In the genomic region with DNA sequence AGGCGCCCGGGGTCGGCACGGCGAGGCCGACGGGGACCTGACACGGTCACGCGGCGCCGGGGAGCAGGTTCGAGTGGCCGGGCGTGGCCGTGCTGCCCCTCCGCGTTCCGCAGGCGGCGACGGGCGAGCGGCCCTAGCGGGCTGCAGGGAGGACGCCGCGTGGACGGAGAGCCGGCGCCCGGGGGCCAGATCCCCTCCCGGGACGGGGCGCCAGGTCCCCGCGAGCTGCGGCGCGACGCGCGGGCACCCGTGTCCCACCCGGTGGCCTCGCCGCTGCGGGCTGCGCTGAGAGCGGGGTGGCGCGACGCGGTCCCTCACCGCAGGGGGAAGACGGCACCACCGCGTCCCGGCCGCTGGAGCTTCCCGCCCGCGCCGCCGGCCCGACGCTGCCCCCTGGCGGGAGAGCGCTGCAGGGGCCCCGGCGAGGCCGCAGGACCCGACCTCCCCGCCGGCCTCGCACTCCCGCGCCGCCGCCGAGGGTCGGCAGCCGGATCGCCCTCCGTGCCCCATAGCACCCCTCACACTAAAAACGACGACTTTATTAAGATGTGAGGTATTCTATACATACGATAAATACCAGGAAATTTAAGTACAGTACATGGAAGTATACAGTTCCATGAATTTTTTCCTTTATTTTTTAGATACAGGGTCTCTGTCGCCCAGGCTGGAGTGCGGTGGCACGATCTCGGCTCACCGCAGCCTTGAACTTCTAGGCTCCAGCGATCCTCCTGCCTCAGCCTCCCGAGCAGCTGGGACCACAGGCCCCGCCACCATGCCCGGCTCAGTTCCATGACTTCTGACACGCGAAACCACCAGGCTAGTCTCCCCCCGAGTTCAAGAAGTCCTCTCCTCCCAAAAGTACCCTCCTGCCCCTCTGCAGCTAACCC, we compare ENCODE assay signal across 1 cellular context.
TF ChIP-seq lines count a peak whose summit lies in the region.

No MANE protein-coding gene starts in this region.

TF ChIP-seq in GM12878, 131 proteins besides CTCF, POLR2A, EP300 and RAD21:
- peak; percentile 53 for TF ChIP-seq ZSCAN29 (IDR thresholded peaks at IDR 0.05)
- TF ChIP-seq BCLAF1 (IDR thresholded peaks at IDR 0.05) = 0 out of 2 replicates have a peak, but pooled peaks have one; percentile 3
- TF ChIP-seq RUNX3 (IDR thresholded peaks at IDR 0.05; ENCODE audit: low read length) = peak; percentile 42; the same call in 1 of the 2 replicates
- 0 out of 4 replicates have a peak, but pooled peaks of 1 of the 2 experiments have one; percentile 19 for TF ChIP-seq SRF (IDR thresholded peaks at IDR 0.05; ENCODE audit: low read depth in 2 of 2, low read length in 2 of 2)
- peak; percentile 60; the same call in 1 of the 2 replicates for TF ChIP-seq NFXL1 (IDR thresholded peaks at IDR 0.05; ENCODE audit: borderline replicate concordance)
- TF ChIP-seq MXI1 (IDR thresholded peaks at IDR 0.05; ENCODE audit: low read depth, low read length) = peak; percentile 30
- 0 out of 2 replicates have a peak, but pooled peaks have one; percentile 47 for TF ChIP-seq ZNF217 (IDR thresholded peaks at IDR 0.05)
- peak; percentile 78; the same call in 1 of the 2 replicates for TF ChIP-seq ZNF592 (IDR thresholded peaks at IDR 0.05)
- TF ChIP-seq, protein P1, sequence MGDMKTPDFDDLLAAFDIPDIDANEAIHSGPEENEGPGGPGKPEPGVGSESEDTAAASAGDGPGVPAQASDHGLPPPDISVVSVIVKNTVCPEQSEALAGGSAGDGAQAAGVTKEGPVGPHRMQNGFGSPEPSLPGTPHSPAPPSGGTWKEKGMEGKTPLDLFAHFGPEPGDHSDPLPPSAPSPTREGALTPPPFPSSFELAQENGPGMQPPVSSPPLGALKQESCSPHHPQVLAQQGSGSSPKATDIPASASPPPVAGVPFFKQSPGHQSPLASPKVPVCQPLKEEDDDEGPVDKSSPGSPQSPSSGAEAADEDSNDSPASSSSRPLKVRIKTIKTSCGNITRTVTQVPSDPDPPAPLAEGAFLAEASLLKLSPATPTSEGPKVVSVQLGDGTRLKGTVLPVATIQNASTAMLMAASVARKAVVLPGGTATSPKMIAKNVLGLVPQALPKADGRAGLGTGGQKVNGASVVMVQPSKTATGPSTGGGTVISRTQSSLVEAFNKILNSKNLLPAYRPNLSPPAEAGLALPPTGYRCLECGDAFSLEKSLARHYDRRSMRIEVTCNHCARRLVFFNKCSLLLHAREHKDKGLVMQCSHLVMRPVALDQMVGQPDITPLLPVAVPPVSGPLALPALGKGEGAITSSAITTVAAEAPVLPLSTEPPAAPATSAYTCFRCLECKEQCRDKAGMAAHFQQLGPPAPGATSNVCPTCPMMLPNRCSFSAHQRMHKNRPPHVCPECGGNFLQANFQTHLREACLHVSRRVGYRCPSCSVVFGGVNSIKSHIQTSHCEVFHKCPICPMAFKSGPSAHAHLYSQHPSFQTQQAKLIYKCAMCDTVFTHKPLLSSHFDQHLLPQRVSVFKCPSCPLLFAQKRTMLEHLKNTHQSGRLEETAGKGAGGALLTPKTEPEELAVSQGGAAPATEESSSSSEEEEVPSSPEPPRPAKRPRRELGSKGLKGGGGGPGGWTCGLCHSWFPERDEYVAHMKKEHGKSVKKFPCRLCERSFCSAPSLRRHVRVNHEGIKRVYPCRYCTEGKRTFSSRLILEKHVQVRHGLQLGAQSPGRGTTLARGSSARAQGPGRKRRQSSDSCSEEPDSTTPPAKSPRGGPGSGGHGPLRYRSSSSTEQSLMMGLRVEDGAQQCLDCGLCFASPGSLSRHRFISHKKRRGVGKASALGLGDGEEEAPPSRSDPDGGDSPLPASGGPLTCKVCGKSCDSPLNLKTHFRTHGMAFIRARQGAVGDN (IDR thresholded peaks at IDR 0.05) = peak; percentile 49; the same call in 1 of the 2 replicates
- no peak for TF ChIP-seq ZBED1 (IDR thresholded peaks at IDR 0.05; ENCODE audit: borderline replicate concordance)
- peak; percentile 77 for TF ChIP-seq YY1 (IDR thresholded peaks at IDR 0.05; ENCODE audit: low read depth, low read length)
- TF ChIP-seq ZNF24 (IDR thresholded peaks at IDR 0.05) = peak; percentile 41; the same call in 1 of the 2 replicates
- TF ChIP-seq SMARCA5 (IDR thresholded peaks at IDR 0.05) = peak; percentile 94
- no peak for TF ChIP-seq POU2F2 (IDR thresholded peaks at IDR 0.05; ENCODE audit: borderline replicate concordance, low read depth, low read length)
- TF ChIP-seq ESRRA (IDR thresholded peaks at IDR 0.05; ENCODE audit: low read length) = no peak
- TF ChIP-seq RB1 (IDR thresholded peaks at IDR 0.05; ENCODE audit: borderline replicate concordance) = peak; percentile 96; the same call in 1 of the 2 replicates
- no peak for TF ChIP-seq CHD1 (IDR thresholded peaks at IDR 0.05; ENCODE audit: low read depth, low read length)
- TF ChIP-seq KDM1A (IDR thresholded peaks at IDR 0.05; ENCODE audit: borderline replicate concordance) = no peak
- TF ChIP-seq BRCA1 (IDR thresholded peaks at IDR 0.05; ENCODE audit: low read depth, low read length) = no peak
- peak; percentile 29 for TF ChIP-seq KLF5 (IDR thresholded peaks at IDR 0.05; ENCODE audit: partially characterized antibody)
- peak in 1 of 2 experiments; percentile 58; a peak in 2 of 4 replicates for TF ChIP-seq BHLHE40 (IDR thresholded peaks at IDR 0.05; ENCODE audit: borderline replicate concordance in 1 of 2, low read depth in 2 of 2, low read length in 1 of 2)
- peak; percentile 86 for TF ChIP-seq DPF2 (IDR thresholded peaks at IDR 0.05)
- peak; percentile 82 for TF ChIP-seq SMC3 (IDR thresholded peaks at IDR 0.05; ENCODE audit: borderline replicate concordance, low read length)
- TF ChIP-seq EGR1 (IDR thresholded peaks at IDR 0.05; ENCODE audit: borderline replicate concordance in 1 of 2, low read depth in 2 of 2, low read length in 2 of 2) = peak in 1 of 2 experiments; percentile 43; a peak in 1 of 3 replicates
- TF ChIP-seq NR2F1 (conservative IDR thresholded peaks at IDR 0.05) = peak; percentile 64
- TF ChIP-seq RFX5 (IDR thresholded peaks at IDR 0.05; ENCODE audit: low read depth, low read length) = no peak
- TF ChIP-seq GATAD2B (conservative IDR thresholded peaks at IDR 0.05; ENCODE audit: low read depth) = peak; percentile 94
- no peak for TF ChIP-seq TCF3 (IDR thresholded peaks at IDR 0.05; ENCODE audit: borderline replicate concordance, insufficient read depth, low read depth, low read length)
- TF ChIP-seq NR2C2 (IDR thresholded peaks at IDR 0.05; ENCODE audit: borderline replicate concordance, control insufficient read depth, insufficient read length, low read depth) = no peak
- peak; percentile 89 for TF ChIP-seq LARP7 (IDR thresholded peaks at IDR 0.05)
- TF ChIP-seq GABPA (IDR thresholded peaks at IDR 0.05; ENCODE audit: low read depth) = no peak
- TF ChIP-seq, protein P2, sequence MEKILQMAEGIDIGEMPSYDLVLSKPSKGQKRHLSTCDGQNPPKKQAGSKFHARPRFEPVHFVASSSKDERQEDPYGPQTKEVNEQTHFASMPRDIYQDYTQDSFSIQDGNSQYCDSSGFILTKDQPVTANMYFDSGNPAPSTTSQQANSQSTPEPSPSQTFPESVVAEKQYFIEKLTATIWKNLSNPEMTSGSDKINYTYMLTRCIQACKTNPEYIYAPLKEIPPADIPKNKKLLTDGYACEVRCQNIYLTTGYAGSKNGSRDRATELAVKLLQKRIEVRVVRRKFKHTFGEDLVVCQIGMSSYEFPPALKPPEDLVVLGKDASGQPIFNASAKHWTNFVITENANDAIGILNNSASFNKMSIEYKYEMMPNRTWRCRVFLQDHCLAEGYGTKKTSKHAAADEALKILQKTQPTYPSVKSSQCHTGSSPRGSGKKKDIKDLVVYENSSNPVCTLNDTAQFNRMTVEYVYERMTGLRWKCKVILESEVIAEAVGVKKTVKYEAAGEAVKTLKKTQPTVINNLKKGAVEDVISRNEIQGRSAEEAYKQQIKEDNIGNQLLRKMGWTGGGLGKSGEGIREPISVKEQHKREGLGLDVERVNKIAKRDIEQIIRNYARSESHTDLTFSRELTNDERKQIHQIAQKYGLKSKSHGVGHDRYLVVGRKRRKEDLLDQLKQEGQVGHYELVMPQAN (conservative IDR thresholded peaks at IDR 0.05) = peak; percentile 88
- peak; percentile 97 for TF ChIP-seq IKZF1 (conservative IDR thresholded peaks at IDR 0.05)
- TF ChIP-seq BACH1 (IDR thresholded peaks at IDR 0.05; ENCODE audit: borderline replicate concordance) = peak; percentile 86; the same call in 1 of the 2 replicates
